Comparison of ENCODE assay signal across 8 cellular contexts in the genomic region with DNA sequence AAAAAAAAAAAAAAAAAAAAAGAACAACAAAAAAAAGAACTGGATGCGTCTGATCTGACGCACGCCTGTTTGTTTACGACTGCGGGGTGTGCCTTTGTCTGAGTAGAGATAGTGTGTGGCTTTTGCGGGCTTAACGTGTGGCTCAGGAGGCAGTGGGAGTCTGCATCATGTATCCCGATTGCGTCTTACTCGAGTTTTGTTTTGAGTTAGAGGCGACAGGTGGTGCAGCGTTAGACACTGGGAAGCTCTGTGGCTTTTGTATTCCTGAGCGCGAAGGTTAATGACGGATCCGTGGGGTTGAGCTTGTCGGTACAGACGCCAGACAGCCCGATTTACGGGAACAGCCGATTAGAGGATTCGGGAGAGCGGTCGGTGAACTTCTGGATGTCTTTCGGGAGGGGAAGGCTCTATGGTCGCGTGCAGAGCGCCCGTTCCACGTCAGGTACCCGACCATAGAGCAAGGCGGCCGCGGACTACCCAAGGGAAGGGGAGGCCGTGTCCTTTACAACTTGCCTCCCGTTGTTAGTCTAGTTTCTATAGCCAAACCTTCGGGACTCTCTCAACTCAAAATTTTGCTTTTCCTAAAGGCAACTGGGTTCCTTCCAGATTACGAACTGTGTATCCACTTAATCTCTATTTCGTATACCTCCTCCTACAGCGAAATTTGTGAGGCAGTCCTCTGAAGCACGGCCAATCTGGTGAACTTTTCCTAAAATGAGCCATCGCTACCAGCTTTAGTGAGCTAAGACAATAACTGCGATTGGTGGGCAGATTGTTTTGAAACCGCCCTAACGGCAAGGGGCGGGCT. TPM values are rescaled to one million over a fixed set of nuclear protein-coding genes. Genes with fewer than 3 reads are reported as not detected.
DNase-seq lines count a peak whose midpoint lies in the region; ATAC-seq and TF ChIP-seq lines count a peak whose summit lies in the region.

No MANE protein-coding gene starts in this region.

- H3K9me3 ChIP-seq in PC-9 (ENCODE audit: insufficient read depth, low read depth) (no peaks in the 10 kb centered on the region), neutrophil (no peaks in the 10 kb centered on the region)

- H3K4me3 ChIP-seq in PC-9 (peak overlapping the region; percentile 85), fibroblast of mammary gland (ENCODE audit: control insufficient read depth, low read depth, low read length) (peak overlapping the region; percentile 63), neutrophil (ENCODE audit: low read depth in 1 of 2, low read length in 1 of 2) (peak overlapping the region; percentile 74 to 76)

- TSS peak; percentile 97 for BruUV-seq in PC-9 (replicated peaks; lab: Mats Ljungman, UMichigan)

- POLR2A ChIA-PET in PC-9 (lab: Charles Lee; ENCODE audit: unreplicated experiment), result interaction anchor here (0.6 to 1.3 kb wide), 18 partner anchors 13 to 1116 kb away, joined by 3 to 20 read pairs (median 4); partner anchors contain the start of genes AXL, B9D2, COQ8B and RAB4B

- peak; percentile 10 for ATAC-seq in Right ventricle myocardium inferior
- peak; percentile 16 for ATAC-seq in HG03342 (IDR thresholded peaks at IDR 0.05; ENCODE audit: unreplicated experiment)

- H3K36me3 ChIP-seq in PC-9 (ENCODE audit: low read depth), result peaks cover 2% of the 10 kb centered on the region
- H3K36me3 ChIP-seq in neutrophil, result peaks cover 4% of the 10 kb centered on the region

- peaks cover 45% of the 10 kb centered on the region for H3K79me2 ChIP-seq in PC-9 (ENCODE audit: low read depth)

- H3F3A ChIP-seq in PC-9 (ENCODE audit: insufficient read depth, low read depth), result peaks cover 24% of the 10 kb centered on the region; the same call in 1 of the 2 replicates

- peak overlapping the region; percentile 79 for H3K4me2 ChIP-seq in PC-9

- H3K4me1 ChIP-seq in PC-9 (replicated peaks; ENCODE audit: insufficient read depth), result peaks cover 10% of the 10 kb centered on the region; the same call in 1 of the 2 replicates
- peaks cover 33 to 36% of the 10 kb centered on the region in 2 experiments for H3K4me1 ChIP-seq in neutrophil (ENCODE audit: control insufficient read depth in 1 of 2, insufficient read depth in 1 of 2, low read depth in 1 of 2, low read length in 1 of 2)

- DNase-seq in Right ventricle myocardium inferior (ENCODE audit: missing footprints) (peak; percentile 81), cardiac septum (ENCODE audit: low spot score) (no peak), PC-9 (peak in 1 of 2 experiments; percentile 45), fibroblast of mammary gland (ENCODE audit: low read depth) (peak; percentile 90), substantia nigra (lab: John Stamatoyannopoulos, UW) (peak in 42 of 49 donors; percentile 26 to 84 (median 63))
- DNase-seq in activated T-helper 1 cell treated with anti-CD3 and anti-CD28 coated beads, Interleukin-2, amount 50 U/mL, for 16 hours (ENCODE audit: low read depth in 1 of 2, low spot score in 1 of 2), result peak; percentile 66 to 76

- TF ChIP-seq CTCF in PC-9 (conservative IDR thresholded peaks at IDR 0.05) (no peak), fibroblast of mammary gland (conservative IDR thresholded peaks at IDR 0.05; ENCODE audit: control insufficient read depth, insufficient read depth, low read depth, low read length) (no peak), neutrophil (IDR thresholded peaks at IDR 0.05) (no peak)

- H3K27me3 ChIP-seq in PC-9 (ENCODE audit: insufficient read depth, low read depth), result no peaks in the 10 kb centered on the region
- H3K27me3 ChIP-seq in neutrophil, result peaks cover 8% of the 10 kb centered on the region

- intact Hi-C loops in Right ventricle myocardium inferior (cut with DNase I) (loop anchor here (2.0 to 5.0 kb wide), 2 partner anchors 36 to 99 kb away; partner anchors contain the start of gene B9D2), cardiac septum (cut with DNase I) (loop anchor here (2.0 to 5.0 kb wide), 3 partner anchors 36 to 164 kb away; partner anchors contain the start of genes B3GNT8 and TGFB1), PC-9 (cut with micrococcal nuclease; ENCODE audit: unreplicated experiment) (loop anchor here (1.0 to 10.0 kb wide), 3 partner anchors 90 to 288 kb away; partner anchors contain the start of gene TGFB1)

- H3K27ac ChIP-seq in PC-9 (peak overlapping the region; percentile 79), neutrophil (peak overlapping the region; percentile 98), substantia nigra (ENCODE audit: low read depth, low read length, poor library complexity, severe bottlenecking) (peak overlapping the region; percentile 95)

- no peaks in the 10 kb centered on the region for H3K9me2 ChIP-seq in PC-9 (ENCODE audit: insufficient read depth)

- CTCF ChIA-PET in PC-9 (lab: Charles Lee), result interaction anchor here (0.9 kb wide), 1 partner anchor 90 kb away, joined by 3 read pairs; no protein-coding TSS in a partner anchor

- peak overlapping the region; percentile 77 for H2AFZ ChIP-seq in PC-9

- H4K20me1 ChIP-seq in PC-9 (ENCODE audit: insufficient read depth), result peaks cover 11% of the 10 kb centered on the region; the same call in 1 of the 2 replicates

RNA-seq across cellular contexts. Expression of gene HNRNPUL1, which starts 0.9 kb away (rescaled TPM):
- total RNA-seq in Right ventricle myocardium inferior (110 TPM), cardiac septum (109 TPM), PC-9 (2021) (248 and 266 TPM in 2 replicates)

RNA-seq across cellular contexts. Expression of gene AXL, which starts 44.2 kb away (rescaled TPM):
- total RNA-seq in Right ventricle myocardium inferior, result 19.8 TPM
- total RNA-seq in cardiac septum, result 13.0 TPM
- 236 and 271 TPM in 2 replicates for total RNA-seq in PC-9 (2021)

RNA-seq across cellular contexts. Expression of gene CCDC97, which starts 46.7 kb away (rescaled TPM):
- total RNA-seq in Right ventricle myocardium inferior (14.6 TPM), cardiac septum (17.0 TPM), PC-9 (2021) (24.1 and 26.4 TPM in 2 replicates)

Comparison
In these comparisons a context has a peak if more than half of its experiments do, and no peak if none do; other contexts are left out.
1. RNA of gene AXL, which starts 44.2 kb away (total RNA-seq): 236 to 271 TPM in PC-9; 19.8 TPM in Right ventricle myocardium inferior (single experiment) and 13.0 TPM in cardiac septum (single experiment); every median in the first group is over 10 times any median in the second.
2. Peak in every context shown above with its lines, with median percentiles within 50 percentile points of each other: H3K27ac ChIP-seq and H3K4me3 ChIP-seq.